ENCODE assay signal across 30 cellular contexts in genomic region chr21:15020797-15021196, GRCh38.
"Had no signal": no experiment of that assay in that cellular context is flagged by ENCODE, and none has a peak within 500 bp of the region (broad histone marks: within the 10 kb centered on the region; RNA-seq: fewer than 3 reads in every experiment).

No MANE protein-coding gene starts in this region.

- H3K9me3 Mint-ChIP-seq: activated T-cell treated with anti-CD3 and anti-CD28 coated beads, Interleukin-2, amount 50 U/mL, for 4 hours; activated T-helper 17 cell treated with anti-CD3 and anti-CD28 coated beads, Interleukin-2, amount 50 U/mL, for 72 hours; stimulated activated effector memory CD8-positive, alpha-beta T cell treated with anti-CD3 and anti-CD28 coated beads, Interleukin-12 subunit alpha, Interleukin-12 subunit beta, amount 100 ng/mL, for 72 hours; type B pancreatic cell had no signal

- ATAC-seq: activated CD8-positive, alpha-beta T cell treated with anti-CD3 and anti-CD28 coated beads for 36 hours; activated naive CD4-positive, alpha-beta T cell treated with anti-CD3 and anti-CD28 coated beads, Interleukin-2, amount 50 U/mL, for 72 hours; activated T-cell treated with anti-CD3 and anti-CD28 coated beads, Interleukin-2, amount 50 U/mL, for 4 hours; activated T-helper 17 cell treated with anti-CD3 and anti-CD28 coated beads, Interleukin-2, amount 50 U/mL, for 72 hours; gastrocnemius medialis; left cardiac atrium; naive thymus-derived CD4-positive, alpha-beta T cell; right lobe of liver; stimulated activated effector memory CD8-positive, alpha-beta T cell treated with anti-CD3 and anti-CD28 coated beads, Interleukin-12 subunit alpha, Interleukin-12 subunit beta, amount 100 ng/mL, for 72 hours; WTC11 had no signal

- H3K36me3 Mint-ChIP-seq: stimulated activated effector memory CD8-positive, alpha-beta T cell treated with anti-CD3 and anti-CD28 coated beads, Interleukin-12 subunit alpha, Interleukin-12 subunit beta, amount 100 ng/mL, for 72 hours; WTC11 had no signal

- H3K36me3 ChIP-seq: adrenal gland, ascending aorta, cardiac muscle cell, colonic mucosa, gastrocnemius medialis, ovary, right lobe of liver, uterus had no signal

- H3K4me3 Mint-ChIP-seq: activated CD8-positive, alpha-beta T cell treated with anti-CD3 and anti-CD28 coated beads for 36 hours; activated T-cell treated with anti-CD3 and anti-CD28 coated beads, Interleukin-2, amount 50 U/mL, for 4 hours; activated T-helper 17 cell treated with anti-CD3 and anti-CD28 coated beads, Interleukin-2, amount 50 U/mL, for 72 hours; brain; stimulated activated effector memory CD8-positive, alpha-beta T cell treated with anti-CD3 and anti-CD28 coated beads, Interleukin-12 subunit alpha, Interleukin-12 subunit beta, amount 100 ng/mL, for 72 hours; stimulated activated naive CD8-positive, alpha-beta T cell treated with anti-CD3 and anti-CD28 coated beads, Interleukin-15, Interleukin-2, amounts not matched to agents 100 ng/mL and 50 ng/mL, for 24 hours; type B pancreatic cell; WTC11 had no signal

- FAIRE-seq: keratinocyte had no signal

- H3K27me3 Mint-ChIP-seq: activated CD8-positive, alpha-beta T cell treated with anti-CD3 and anti-CD28 coated beads for 36 hours; activated T-helper 17 cell treated with anti-CD3 and anti-CD28 coated beads, Interleukin-2, amount 50 U/mL, for 72 hours; brain; naive thymus-derived CD4-positive, alpha-beta T cell; progenitor cell of endocrine pancreas; stimulated activated naive CD8-positive, alpha-beta T cell treated with anti-CD3 and anti-CD28 coated beads, Interleukin-15, Interleukin-2, amounts not matched to agents 100 ng/mL and 50 ng/mL, for 24 hours; type B pancreatic cell had no signal

- H3K27me3 ChIP-seq: adrenal gland, ascending aorta, cardiac muscle cell, colonic mucosa, gastrocnemius medialis, ovary, right lobe of liver, uterus had no signal

- H3K4me1 ChIP-seq: ascending aorta, colonic mucosa had no signal

- H3K9me3 ChIP-seq: adrenal gland, ascending aorta, colonic mucosa, gastrocnemius medialis, ovary, right lobe of liver, uterus had no signal

- H3K27ac Mint-ChIP-seq: activated CD8-positive, alpha-beta T cell treated with anti-CD3 and anti-CD28 coated beads for 36 hours; activated naive CD4-positive, alpha-beta T cell treated with anti-CD3 and anti-CD28 coated beads, Interleukin-2, amount 50 U/mL, for 72 hours; activated T-helper 17 cell treated with anti-CD3 and anti-CD28 coated beads, Interleukin-2, amount 50 U/mL, for 72 hours; progenitor cell of endocrine pancreas; stimulated activated effector memory CD8-positive, alpha-beta T cell treated with anti-CD3 and anti-CD28 coated beads, Interleukin-12 subunit alpha, Interleukin-12 subunit beta, amount 100 ng/mL, for 72 hours; stimulated activated naive CD8-positive, alpha-beta T cell treated with anti-CD3 and anti-CD28 coated beads, Interleukin-15, Interleukin-2, amounts not matched to agents 100 ng/mL and 50 ng/mL, for 24 hours; type B pancreatic cell; WTC11 had no signal

- H3K27ac ChIP-seq: adrenal gland, ascending aorta, cardiac muscle cell, colonic mucosa, gastrocnemius medialis, ovary, right lobe of liver, uterus had no signal

- DNase-seq: activated CD4-positive, alpha-beta T cell treated with anti-CD3 and anti-CD28 coated beads, Interleukin-2, amount 50 U/mL, for 1 hour; activated CD8-positive, alpha-beta T cell treated with anti-CD3 and anti-CD28 coated beads for 36 hours; activated gamma-delta T cell treated with Interleukin-2 at 50 U/mL for 16 hours; activated T-cell treated with anti-CD3 and anti-CD28 coated beads, Interleukin-2, amount 50 U/mL, for 4 hours; adrenal gland; cerebellar nuclear complex; colonic mucosa; effector CD8-positive, alpha-beta T cell; gastrocnemius medialis; glutamatergic neuron; left cardiac atrium; midbrain; naive thymus-derived CD4-positive, alpha-beta T cell; ovary; right lobe of liver; stimulated activated CD4-positive, alpha-beta T cell treated with anti-CD3 and anti-CD28 coated beads, Interleukin-4, amount 100 ng/mL, for 24 hours; substantia nigra; T1000; uterus had no signal

- H3K4me3 ChIP-seq: adrenal gland, ascending aorta, cardiac muscle cell, colonic mucosa, gastrocnemius medialis, ovary, right lobe of liver, uterus had no signal

- H3K4me1 Mint-ChIP-seq: WTC11 had no signal
